ENCODE assay signal across 16 cellular contexts in genomic region chr2:163708265-163708664, GRCh38. TPM values are rescaled to one million over a fixed set of nuclear protein-coding genes. Genes with fewer than 3 reads are reported as not detected.
DNase-seq lines count a peak whose midpoint lies in the region; ATAC-seq and TF ChIP-seq lines count a peak whose summit lies in the region.
"Had no signal": no experiment of that assay in that cellular context is flagged by ENCODE, and none has a peak within 500 bp of the region (broad histone marks: within the 10 kb centered on the region; RNA-seq: fewer than 3 reads in every experiment).

No MANE protein-coding gene starts in this region.

- POLR2A ChIA-PET in Panc1 (lab: Charles Lee): no interaction called here

- TF ChIP-seq CTCF in Panc1 (IDR thresholded peaks at IDR 0.05) (no peak), right lobe of liver (IDR thresholded peaks at IDR 0.05) (no peak)

- H3K9me3 ChIP-seq in Panc1 (ENCODE audit: control insufficient read depth, insufficient read depth, low read depth, low read length) (no peaks in the 10 kb centered on the region), right lobe of liver (no peaks in the 10 kb centered on the region)
- H3K9me3 ChIP-seq: A549, HAP-1 had no signal

- H3K4me3 ChIP-seq in Panc1 (ENCODE audit: low read depth in 2 of 2, low read length in 2 of 2) (no peak overlapping the region), right lobe of liver (peak overlapping the region in 1 of 3 donors; percentile 1)
- H3K4me3 ChIP-seq: A549, HAP-1 had no signal

- intact Hi-C loops in Panc1 (cut with micrococcal nuclease; ENCODE audit: unreplicated experiment): no loop called here
- intact Hi-C loops in right lobe of liver (cut with DNase I): no loop called here

- ATAC-seq in Panc1: no peak
- ATAC-seq in right lobe of liver: peak; percentile 90 to 98 (median 93)
- ATAC-seq in HG03442 (IDR thresholded peaks at IDR 0.05; ENCODE audit: unreplicated experiment): no peak
- ATAC-seq: A549; CD8-positive, alpha-beta T cell had no signal

- H3K36me3 ChIP-seq in Panc1 (ENCODE audit: control insufficient read depth, insufficient read depth, low read length) (no peaks in the 10 kb centered on the region; the same call in 1 of the 2 replicates), right lobe of liver (no peaks in the 10 kb centered on the region)
- H3K36me3 ChIP-seq: HAP-1 had no signal

- no TSS peak for BruUV-seq in Panc1 (replicated peaks; lab: Mats Ljungman, UMichigan)

- H3K27me3 ChIP-seq in Panc1 (ENCODE audit: control insufficient read depth, insufficient read depth, low read length) (no peaks in the 10 kb centered on the region), right lobe of liver (no peaks in the 10 kb centered on the region)

- H3K27ac ChIP-seq in Panc1 (ENCODE audit: low read length) (peak overlapping the region; percentile 44; the same call in 1 of the 2 replicates), right lobe of liver (peak overlapping the region in 2 of 3 donors; percentile 18 to 55)
- H3K27ac ChIP-seq: A549 had no signal

- H3K4me1 ChIP-seq in Panc1 (ENCODE audit: control insufficient read depth, insufficient read depth, low read length) (peaks cover 7% of the 10 kb centered on the region), right lobe of liver (peaks cover 0 to 31% (median 3%) of the 10 kb centered on the region in 4 donors)
- H3K4me1 ChIP-seq: A549 had no signal

- CTCF ChIA-PET in Panc1 (lab: Charles Lee): no interaction called here

- in situ Hi-C loops in Panc1 (cut with HindIII; ENCODE audit: low pct_unique_long_range_greater_than_20kb, low sequenced_read_pairs) (no loop called here), ACHN (cut with HindIII; ENCODE audit: low pct_ligation_motif_present, low pct_unique_long_range_greater_than_20kb, low sequenced_read_pairs) (no loop called here)

- no peak for TF ChIP-seq POLR2A in right lobe of liver (IDR thresholded peaks at IDR 0.05)

- WGBS in right lobe of liver (ENCODE audit: insufficient coverage, low coverage, low lambda C conversion rate, missing lambda C conversion rate): 37% methylated on average over 4 of the region's 4 CpGs

- DNase-seq in MV-4-11 (lab: John Stamatoyannopoulos, UW): peak; percentile 5
- no peak for DNase-seq in Panc1 (ENCODE audit: low read depth, low spot score)
- peak in 1 of 3 donors; percentile 66 for DNase-seq in right lobe of liver
- peak; percentile 19 for DNase-seq in superior temporal gyrus (ENCODE audit: extremely low spot score)
- DNase-seq in ACHN: no peak
- DNase-seq in DMS 273 (lab: John Stamatoyannopoulos, UW; ENCODE audit: unreplicated experiment): no peak
- DNase-seq: CD8-positive, alpha-beta T cell; COR-L47; DND-41; GDM1; GOT3 had no signal

RNA-seq across cellular contexts. Expression of gene FIGN, which starts 27.5 kb away (rescaled TPM):
- total RNA-seq in Panc1 (2021; ENCODE audit: unreplicated experiment): 19.5 TPM
- 6.1 TPM for polyA plus RNA-seq in Panc1 (2012; ENCODE audit: insufficient read length)
- total RNA-seq in right lobe of liver: 1 to 10 TPM; 2.8 to 9.2 (median 5.1) TPM
- total RNA-seq: CD8-positive, alpha-beta T cell had no signal
- polyA plus RNA-seq: CD14-positive monocyte, IgD-negative memory B cell had no signal

Comparison
In these comparisons a context has a peak if more than half of its experiments do, and no peak if none do; other contexts are left out.
1. DNase-seq: peak in MV-4-11 (single experiment) and superior temporal gyrus (single experiment); none in Panc1 (single experiment), ACHN (single experiment) and DMS 273 (single experiment).
2. ATAC-seq: peak in right lobe of liver (4 of 4); none in Panc1 (single experiment) and HG03442 (single experiment).